15 cellular contexts compared by ENCODE assay signal in the genomic region with DNA sequence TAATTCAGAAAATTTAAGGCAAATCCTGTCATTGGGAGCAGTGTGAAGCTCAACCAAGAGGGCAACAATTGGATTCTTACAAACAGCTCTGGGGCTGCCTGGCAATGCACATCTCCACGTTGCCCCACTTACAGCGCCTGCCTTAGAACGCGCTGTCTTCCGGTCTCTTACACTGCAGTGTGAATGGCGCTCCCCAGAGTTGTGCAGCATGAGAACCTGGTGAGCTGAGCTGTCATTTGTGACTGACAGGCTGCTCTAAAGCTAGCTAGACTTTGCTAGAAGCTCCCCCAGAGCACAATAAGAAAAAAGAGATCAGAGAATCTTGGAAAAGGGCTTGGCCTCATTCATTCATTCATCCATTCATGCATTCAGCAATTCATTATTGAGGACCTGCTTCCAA.
A peak's percentile ranks its signal among the peaks of the same experiment; 100 is the strongest.
DNase-seq lines count a peak whose midpoint lies in the region; ATAC-seq and TF ChIP-seq lines count a peak whose summit lies in the region.
"Had no signal": no experiment of that assay in that cellular context is flagged by ENCODE, and none has a peak within 500 bp of the region (broad histone marks: within the 10 kb centered on the region; RNA-seq: fewer than 3 reads in every experiment).

No MANE protein-coding gene starts in this region.

- no peaks in the 10 kb centered on the region for H3K27me3 Mint-ChIP-seq in activated naive CD4-positive, alpha-beta T cell treated with anti-CD3 and anti-CD28 coated beads, Interleukin-2, amount 10 ng/mL, durations not matched to agents 7 days and 5 days
- H3K27me3 Mint-ChIP-seq in brain (peaks cover 2% of the 10 kb centered on the region), CD14-positive monocyte (ENCODE audit: low read depth in 3 of 3) (peaks cover 1 to 5% (median 2%) of the 10 kb centered on the region in 3 donors)
- H3K27me3 Mint-ChIP-seq in stimulated activated memory B cell treated with anti-CD40 and anti-IgM and Interleukin-4, amounts not matched to agents 10 μg/mL and 1 μg/mL and 100 μg/mL, for 72 hours = no peaks in the 10 kb centered on the region

- no peaks in the 10 kb centered on the region for H3K36me3 Mint-ChIP-seq in activated naive CD4-positive, alpha-beta T cell treated with anti-CD3 and anti-CD28 coated beads, Interleukin-2, amount 10 ng/mL, durations not matched to agents 7 days and 5 days
- H3K36me3 Mint-ChIP-seq in brain (peaks cover 8% of the 10 kb centered on the region), CD14-positive monocyte (peaks cover 14 to 15% of the 10 kb centered on the region in 2 donors)
- no peaks in the 10 kb centered on the region for H3K36me3 Mint-ChIP-seq in stimulated activated memory B cell treated with anti-CD40 and anti-IgM and Interleukin-4, amounts not matched to agents 10 μg/mL and 1 μg/mL and 100 μg/mL, for 72 hours

- intact Hi-C loops in CD14-positive monocyte (cut with micrococcal nuclease) (loop anchor here (10.0 kb wide), 1 partner anchor 310 kb away; no protein-coding TSS in a partner anchor), left ventricle myocardium superior (cut with micrococcal nuclease) (no loop called here)

- no peaks in the 10 kb centered on the region for H3K9me3 Mint-ChIP-seq in activated naive CD4-positive, alpha-beta T cell treated with anti-CD3 and anti-CD28 coated beads, Interleukin-2, amount 10 ng/mL, durations not matched to agents 7 days and 5 days
- H3K9me3 Mint-ChIP-seq in brain (no peaks in the 10 kb centered on the region), CD14-positive monocyte (peaks cover 0 to 5% (median 0%) of the 10 kb centered on the region in 7 donors)
- H3K9me3 Mint-ChIP-seq in stimulated activated memory B cell treated with anti-CD40 and anti-IgM and Interleukin-4, amounts not matched to agents 10 μg/mL and 1 μg/mL and 100 μg/mL, for 72 hours = no peaks in the 10 kb centered on the region

- peak overlapping the region; percentile 13 for H3K4me2 ChIP-seq in Karpas-422 (ENCODE audit: low read depth, low read length, poor library complexity, severe bottlenecking)

- H3K9me3 ChIP-seq in Karpas-422 (ENCODE audit: low read length) = no peaks in the 10 kb centered on the region

- no peaks in the 10 kb centered on the region for H3K36me3 ChIP-seq in Karpas-422 (ENCODE audit: insufficient read depth, low read length)

- peak overlapping the region; percentile 13 for H3K27ac Mint-ChIP-seq in activated naive CD4-positive, alpha-beta T cell treated with anti-CD3 and anti-CD28 coated beads, Interleukin-2, amount 10 ng/mL, durations not matched to agents 7 days and 5 days
- H3K27ac Mint-ChIP-seq in brain (peak overlapping the region in 3 of 5 experiments; percentile 51 to 77 (median 53)), CD14-positive monocyte (no peak overlapping the region)
- H3K27ac Mint-ChIP-seq in stimulated activated memory B cell treated with anti-CD40 and anti-IgM and Interleukin-4, amounts not matched to agents 10 μg/mL and 1 μg/mL and 100 μg/mL, for 72 hours = peak overlapping the region; percentile 25

- H3K9ac ChIP-seq in Karpas-422 (ENCODE audit: low read length) = no peak overlapping the region

- H3K4me3 ChIP-seq in Karpas-422 (ENCODE audit: low read length) = no peak overlapping the region
- H3K4me3 ChIP-seq: coronary artery had no signal

- DNase-seq in activated naive CD4-positive, alpha-beta T cell treated with anti-CD3 and anti-CD28 coated beads, Interleukin-2, amount 10 ng/mL, durations not matched to agents 7 days and 5 days = no peak
- no peak for DNase-seq in activated naive CD4-positive, alpha-beta T cell (lab: John Stamatoyannopoulos, UW)
- DNase-seq in Karpas-422 = no peak
- no peak for DNase-seq in CD14-positive monocyte (ENCODE audit: low spot score)
- DNase-seq in left ventricle myocardium superior = no peak
- DNase-seq: activated gamma-delta T cell, hippocampal formation, mesendoderm, NCI-H187 treated with DMSO at 0.1 percent for 48 hours, NCI-H446 had no signal

- no peak for ATAC-seq in stimulated activated memory B cell treated with anti-CD40 and anti-IgM and Interleukin-4, amounts not matched to agents 10 μg/mL and 1 μg/mL and 100 μg/mL, for 72 hours
- ATAC-seq in HG03159 (IDR thresholded peaks at IDR 0.05; ENCODE audit: unreplicated experiment) (no peak), left ventricle myocardium superior (no peak)

- CTCF ChIA-PET in activated naive CD4-positive, alpha-beta T cell treated with anti-CD3 and anti-CD28 coated beads, Interleukin-2, amount 10 ng/mL, durations not matched to agents 7 days and 5 days (lab: Charles Lee) = interaction anchor here (0.9 to 1.9 kb wide), 6 partner anchors 10 to 92 kb away, joined by 3 to 9 read pairs (median 4); no protein-coding TSS in a partner anchor

- H3K27me3 ChIP-seq in Karpas-422 (ENCODE audit: low read length) = no peaks in the 10 kb centered on the region

- no peak overlapping the region for H3K4me3 Mint-ChIP-seq in activated naive CD4-positive, alpha-beta T cell treated with anti-CD3 and anti-CD28 coated beads, Interleukin-2, amount 10 ng/mL, durations not matched to agents 7 days and 5 days
- no peak overlapping the region for H3K4me3 Mint-ChIP-seq in brain
- no peak overlapping the region for H3K4me3 Mint-ChIP-seq in stimulated activated memory B cell treated with anti-CD40 and anti-IgM and Interleukin-4, amounts not matched to agents 10 μg/mL and 1 μg/mL and 100 μg/mL, for 72 hours
- no peak overlapping the region for H3K4me3 Mint-ChIP-seq in CD14-positive monocyte

- no peaks in the 10 kb centered on the region for H3K9me2 ChIP-seq in Karpas-422 (replicated peaks; ENCODE audit: insufficient read depth, low read length)

- H3K27ac ChIP-seq in Karpas-422 (ENCODE audit: low read length) = no peak overlapping the region
- H3K27ac ChIP-seq: coronary artery, VCaP had no signal

- H2AFZ ChIP-seq in Karpas-422 (ENCODE audit: low read length) = no peak overlapping the region

- no peaks in the 10 kb centered on the region for H4K20me1 ChIP-seq in Karpas-422 (ENCODE audit: insufficient read depth, low read depth, low read length)

- TF ChIP-seq CTCF in brain (conservative IDR thresholded peaks at IDR 0.05) (no peak), CD14-positive monocyte (IDR thresholded peaks at IDR 0.05) (no peak)

- H3K4me1 ChIP-seq in Karpas-422 (ENCODE audit: low read length) = peaks cover 21% of the 10 kb centered on the region

- no peaks in the 10 kb centered on the region for H3K79me2 ChIP-seq in Karpas-422 (ENCODE audit: low read length)

- peaks cover 44% of the 10 kb centered on the region for H3K4me1 Mint-ChIP-seq in activated naive CD4-positive, alpha-beta T cell treated with anti-CD3 and anti-CD28 coated beads, Interleukin-2, amount 10 ng/mL, durations not matched to agents 7 days and 5 days
- peaks cover 64% of the 10 kb centered on the region for H3K4me1 Mint-ChIP-seq in brain
- peaks cover 52% of the 10 kb centered on the region for H3K4me1 Mint-ChIP-seq in stimulated activated memory B cell treated with anti-CD40 and anti-IgM and Interleukin-4, amounts not matched to agents 10 μg/mL and 1 μg/mL and 100 μg/mL, for 72 hours
- peaks cover 31% of the 10 kb centered on the region for H3K4me1 Mint-ChIP-seq in CD14-positive monocyte

Comparison
In these comparisons a context has a peak if more than half of its experiments do, and no peak if none do; other contexts are left out.
1. H3K27ac Mint-ChIP-seq: peak in activated naive CD4-positive, alpha-beta T cell treated with anti-CD3 and anti-CD28 coated beads, Interleukin-2, amount 10 ng/mL, durations not matched to agents 7 days and 5 days (single experiment), brain (3 of 5) and stimulated activated memory B cell treated with anti-CD40 and anti-IgM and Interleukin-4, amounts not matched to agents 10 μg/mL and 1 μg/mL and 100 μg/mL, for 72 hours (single experiment); none in CD14-positive monocyte (0 of 7).